ENCODE assay signal across 11 cellular contexts in the genomic region with DNA sequence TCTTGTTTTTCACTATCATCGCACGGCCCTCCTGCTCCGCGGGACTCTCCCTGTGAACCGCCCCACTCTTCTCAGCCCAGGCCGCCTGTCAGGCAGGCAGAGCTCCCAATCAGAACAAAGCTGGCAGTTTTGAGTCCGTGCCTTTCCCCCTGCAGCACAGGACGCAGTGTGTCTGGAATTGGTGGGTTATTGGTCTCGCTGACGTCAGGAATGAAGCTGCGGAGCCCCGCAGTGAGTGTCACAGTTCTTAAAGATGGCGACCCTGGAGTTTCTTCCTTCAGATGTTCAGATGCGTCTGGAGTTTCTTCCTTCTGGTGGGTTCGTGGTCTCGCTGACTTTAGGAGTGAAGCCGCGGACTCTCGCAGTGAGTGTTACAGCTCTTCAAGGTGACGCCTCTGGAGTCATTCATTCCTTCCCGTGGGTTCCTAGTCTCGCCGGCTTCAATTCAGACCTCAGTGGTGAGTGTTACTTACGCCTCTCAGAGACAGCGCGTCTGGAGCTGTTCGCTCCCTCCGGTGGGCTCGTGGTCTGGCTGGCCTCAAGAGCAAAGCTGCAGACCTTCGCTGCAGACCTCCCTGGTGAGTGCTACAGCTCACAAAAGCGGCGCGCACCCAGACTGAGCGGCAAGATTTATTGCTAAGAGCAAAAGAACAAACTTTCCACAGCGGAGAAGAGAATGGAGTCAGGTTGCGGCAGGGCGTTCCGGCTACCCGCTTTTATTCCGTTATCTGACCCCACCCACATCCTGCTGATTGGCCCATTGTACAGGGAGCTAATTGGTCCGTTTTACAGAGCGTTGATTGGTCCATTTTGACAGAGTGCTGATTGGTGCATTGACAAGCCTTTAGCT. TPM values are rescaled to one million over a fixed set of nuclear protein-coding genes. Genes with fewer than 3 reads are reported as not detected.
DNase-seq lines count a peak whose midpoint lies in the region; ATAC-seq and TF ChIP-seq lines count a peak whose summit lies in the region.
"Had no signal": no experiment of that assay in that cellular context is flagged by ENCODE, and none has a peak within 500 bp of the region (broad histone marks: within the 10 kb centered on the region; RNA-seq: fewer than 3 reads in every experiment).

No MANE protein-coding gene starts in this region.

- WGBS in endodermal cell (ENCODE audit: insufficient coverage in 1 of 2, insufficient read length in 1 of 2), 2 experiments: 93 to 94% methylated on average over 42 of the region's 42 CpGs

- no peak overlapping the region for H3K4me3 Mint-ChIP-seq in endodermal cell
- no peak overlapping the region for H3K4me3 Mint-ChIP-seq in activated CD4-positive, alpha-beta T cell treated with anti-CD3 and anti-CD28 coated beads for 36 hours
- H3K4me3 Mint-ChIP-seq: activated T-cell treated with anti-CD3 and anti-CD28 coated beads, Interleukin-2, amount 50 U/mL, for 4 hours; stimulated activated effector memory CD8-positive, alpha-beta T cell treated with anti-CD3 and anti-CD28 coated beads, Interleukin-12 subunit alpha, Interleukin-12 subunit beta, amount 100 ng/mL, for 72 hours had no signal

- H3K9ac ChIP-seq in endodermal cell (ENCODE audit: extremely low read depth, low read length, poor library complexity, severe bottlenecking): no peak overlapping the region

- H3K9me3 Mint-ChIP-seq in endodermal cell: no peaks in the 10 kb centered on the region
- H3K9me3 Mint-ChIP-seq in activated CD4-positive, alpha-beta T cell treated with anti-CD3 and anti-CD28 coated beads for 36 hours (ENCODE audit: low read depth): no peaks in the 10 kb centered on the region
- H3K9me3 Mint-ChIP-seq: activated T-cell treated with anti-CD3 and anti-CD28 coated beads, Interleukin-2, amount 50 U/mL, for 4 hours; stimulated activated effector memory CD8-positive, alpha-beta T cell treated with anti-CD3 and anti-CD28 coated beads, Interleukin-12 subunit alpha, Interleukin-12 subunit beta, amount 100 ng/mL, for 72 hours had no signal

- no peak for DNase-seq in AG04449 (ENCODE audit: low read depth, low spot score)
- DNase-seq in G401 (ENCODE audit: low spot score): peak; percentile 49
- peak; percentile 47 for DNase-seq in endodermal cell
- peak; percentile 66 for DNase-seq in osteoblast (ENCODE audit: insufficient read length, low spot score, missing footprints)
- DNase-seq in mucosa of gallbladder (ENCODE audit: low spot score): no peak
- no peak for DNase-seq in NCI-H226
- no peak for DNase-seq in activated CD4-positive, alpha-beta T cell treated with anti-CD3 and anti-CD28 coated beads for 36 hours

- in situ Hi-C loops in G401 (cut with HindIII; ENCODE audit: low sequenced_read_pairs): no loop called here

- H4K20me1 ChIP-seq in osteoblast (ENCODE audit: insufficient read depth, low read length): no peaks in the 10 kb centered on the region

- H2AFZ ChIP-seq in osteoblast (ENCODE audit: low read length): no peak overlapping the region

- H3K27me3 ChIP-seq in endodermal cell (ENCODE audit: control insufficient read depth, insufficient read depth, low read length, poor library complexity, severe bottlenecking) (peaks cover 26% of the 10 kb centered on the region), osteoblast (ENCODE audit: insufficient read depth, low read length) (peaks cover 7% of the 10 kb centered on the region)

- H3K27ac ChIP-seq in endodermal cell (ENCODE audit: low read depth, low read length) (no peak overlapping the region), osteoblast (ENCODE audit: low read depth, low read length) (no peak overlapping the region)
- H3K27ac ChIP-seq: prostate gland had no signal

- TF ChIP-seq CTCF in AG04449 (IDR thresholded peaks at IDR 0.05; ENCODE audit: insufficient read depth, low read length, missing control alignments) (no peak), endodermal cell (conservative IDR thresholded peaks at IDR 0.05) (no peak), osteoblast (IDR thresholded peaks at IDR 0.05; ENCODE audit: extremely low read depth, low read depth, low read length) (no peak)

- peaks cover 46% of the 10 kb centered on the region for H3K27me3 Mint-ChIP-seq in endodermal cell (ENCODE audit: insufficient read depth)
- peaks cover 2% of the 10 kb centered on the region for H3K27me3 Mint-ChIP-seq in activated CD4-positive, alpha-beta T cell treated with anti-CD3 and anti-CD28 coated beads for 36 hours

- no peaks in the 10 kb centered on the region for H3K4me1 ChIP-seq in endodermal cell (ENCODE audit: control insufficient read depth, insufficient read depth, low read length)
- H3K4me1 ChIP-seq in osteoblast (ENCODE audit: insufficient read depth, low read length): no peaks in the 10 kb centered on the region
- H3K4me1 ChIP-seq: prostate gland had no signal

- no peak for ATAC-seq in HG03520 (IDR thresholded peaks at IDR 0.05; ENCODE audit: unreplicated experiment)
- ATAC-seq in activated CD4-positive, alpha-beta T cell treated with anti-CD3 and anti-CD28 coated beads for 36 hours: no peak
- ATAC-seq: activated T-cell treated with anti-CD3 and anti-CD28 coated beads, Interleukin-2, amount 50 U/mL, for 4 hours; stimulated activated effector memory CD8-positive, alpha-beta T cell treated with anti-CD3 and anti-CD28 coated beads, Interleukin-12 subunit alpha, Interleukin-12 subunit beta, amount 100 ng/mL, for 72 hours had no signal

- no peak overlapping the region for H3K27ac Mint-ChIP-seq in endodermal cell
- no peak overlapping the region for H3K27ac Mint-ChIP-seq in activated CD4-positive, alpha-beta T cell treated with anti-CD3 and anti-CD28 coated beads for 36 hours
- H3K27ac Mint-ChIP-seq: stimulated activated effector memory CD8-positive, alpha-beta T cell treated with anti-CD3 and anti-CD28 coated beads, Interleukin-12 subunit alpha, Interleukin-12 subunit beta, amount 100 ng/mL, for 72 hours had no signal

- H3K4me1 Mint-ChIP-seq in endodermal cell: no peaks in the 10 kb centered on the region
- H3K4me1 Mint-ChIP-seq in activated CD4-positive, alpha-beta T cell treated with anti-CD3 and anti-CD28 coated beads for 36 hours: no peaks in the 10 kb centered on the region
- H3K4me1 Mint-ChIP-seq: stimulated activated effector memory CD8-positive, alpha-beta T cell treated with anti-CD3 and anti-CD28 coated beads, Interleukin-12 subunit alpha, Interleukin-12 subunit beta, amount 100 ng/mL, for 72 hours had no signal

- H3K36me3 Mint-ChIP-seq in endodermal cell (ENCODE audit: low read depth): no peaks in the 10 kb centered on the region
- H3K36me3 Mint-ChIP-seq in activated CD4-positive, alpha-beta T cell treated with anti-CD3 and anti-CD28 coated beads for 36 hours (ENCODE audit: low read depth): no peaks in the 10 kb centered on the region
- H3K36me3 Mint-ChIP-seq: stimulated activated effector memory CD8-positive, alpha-beta T cell treated with anti-CD3 and anti-CD28 coated beads, Interleukin-12 subunit alpha, Interleukin-12 subunit beta, amount 100 ng/mL, for 72 hours had no signal

- H3K4me3 ChIP-seq in AG04449 (ENCODE audit: low read depth, low read length) (peak overlapping the region; percentile 27), endodermal cell (ENCODE audit: low read length) (no peak overlapping the region), osteoblast (ENCODE audit: insufficient read depth, low read length) (no peak overlapping the region)
- H3K4me3 ChIP-seq: prostate gland had no signal

- no peaks in the 10 kb centered on the region for H3K9me3 ChIP-seq in endodermal cell (ENCODE audit: control insufficient read depth, low read length)
- no peaks in the 10 kb centered on the region for H3K9me3 ChIP-seq in osteoblast (ENCODE audit: low read depth, low read length)
- H3K9me3 ChIP-seq: prostate gland had no signal

- H3K36me3 ChIP-seq in endodermal cell (ENCODE audit: control insufficient read depth, insufficient read depth, low read length) (no peaks in the 10 kb centered on the region), osteoblast (ENCODE audit: insufficient read depth, low read length) (no peaks in the 10 kb centered on the region)
- H3K36me3 ChIP-seq: prostate gland had no signal

- H3K4me2 ChIP-seq in osteoblast (ENCODE audit: insufficient read depth, low read length): no peak overlapping the region

- POLR2A ChIA-PET in AG04449 (lab: Yijun Ruan, JAX): no interaction called here
- POLR2A ChIA-PET in activated CD4-positive, alpha-beta T cell treated with anti-CD3 and anti-CD28 coated beads for 36 hours (lab: Charles Lee): no interaction called here

- intact Hi-C loops in activated CD4-positive, alpha-beta T cell treated with anti-CD3 and anti-CD28 coated beads for 36 hours (cut with DNase I, micrococcal nuclease): loop anchor here in 1 of 2 experiments (5.0 kb wide), 1 partner anchor 95 kb away; no protein-coding TSS in a partner anchor

- CTCF ChIA-PET in AG04449 (lab: Yijun Ruan, JAX): interaction anchor here (0.7 kb wide), 1 partner anchor 126 kb away, joined by 3 read pairs; no protein-coding TSS in a partner anchor
- CTCF ChIA-PET in activated CD4-positive, alpha-beta T cell treated with anti-CD3 and anti-CD28 coated beads for 36 hours (lab: Charles Lee): no interaction called here

- no peaks in the 10 kb centered on the region for H3K79me2 ChIP-seq in osteoblast (ENCODE audit: insufficient read depth, low read length)

RNA-seq across cellular contexts. Expression of a gene that starts 7.4 kb away (rescaled TPM):
- 0.31 TPM in 1 of 2 replicates, not detected in the other for total RNA-seq in G401 (2014; rRNA removed; shearing (Covaris generic))
- total RNA-seq in endodermal cell (1 to 10 TPM in 1 of 2 donors, under 1 TPM in 1; 0.75 to 1.3 TPM), osteoblast (not detected in 2 replicates), mucosa of gallbladder (14.5 TPM)
- polyA plus RNA-seq in endodermal cell (2013, experiment 1 of 2): 2.3 TPM
- 1.9 TPM for polyA plus RNA-seq in endodermal cell (2013, experiment 2 of 2)
- total RNA-seq in activated CD4-positive, alpha-beta T cell treated with anti-CD3 and anti-CD28 coated beads for 36 hours: under 1 TPM; 0.48 to 0.61 TPM

Comparison
In these comparisons a context has a peak if more than half of its experiments do, and no peak if none do; other contexts are left out.
1. DNase-seq: peak in G401 (single experiment), endodermal cell (single experiment) and osteoblast (single experiment); none in AG04449 (single experiment), mucosa of gallbladder (single experiment), NCI-H226 (single experiment) and activated CD4-positive, alpha-beta T cell treated with anti-CD3 and anti-CD28 coated beads for 36 hours (single experiment).